In the genomic region with DNA sequence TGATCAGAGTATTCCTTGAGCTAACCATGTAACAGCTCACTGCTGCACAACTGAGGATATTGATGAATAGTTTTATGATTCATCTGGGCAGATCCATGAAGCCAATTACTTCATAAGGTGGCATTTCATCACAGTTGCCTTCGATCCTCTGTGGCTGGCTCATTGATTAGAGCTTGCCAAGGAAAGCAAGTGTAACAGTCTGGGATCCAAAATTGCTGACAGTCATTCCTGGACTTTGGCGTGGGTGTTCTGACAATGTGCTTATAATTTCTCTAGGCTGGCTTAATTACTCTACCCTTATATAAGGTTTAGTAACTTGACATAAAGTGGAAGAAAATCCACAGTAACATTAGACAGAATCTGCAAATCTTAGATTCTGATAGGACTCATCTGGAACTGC, we compare ENCODE assay signal across 26 cellular contexts.
"Had no signal": no experiment of that assay in that cellular context is flagged by ENCODE, and none has a peak within 500 bp of the region (broad histone marks: within the 10 kb centered on the region; RNA-seq: fewer than 3 reads in every experiment).

No MANE protein-coding gene starts in this region.

- H3K4me3 ChIP-seq: ascending aorta, esophagus squamous epithelium, gastroesophageal sphincter had no signal

- FAIRE-seq: colon had no signal

- H3K9me3 ChIP-seq: ascending aorta, esophagus squamous epithelium, gastroesophageal sphincter had no signal

- DNase-seq: activated CD4-positive, alpha-beta memory T cell treated with anti-CD3 and anti-CD28 coated beads for 36 hours; activated CD4-positive, alpha-beta T cell treated with anti-CD3 and anti-CD28 coated beads for 36 hours; activated CD4-positive, alpha-beta T cell treated with anti-CD3 and anti-CD28 coated beads, Interleukin-2, amount 10 ng/mL, durations not matched to agents 24 days and 14 days; activated CD4-positive, CD25-positive, alpha-beta regulatory T cell; activated CD4-positive, CD25-positive, alpha-beta regulatory T cell treated with anti-CD3 and anti-CD28 coated beads, Interleukin-2, amount 50 U/mL, for 72 hours; activated CD8-positive, alpha-beta memory T cell treated with anti-CD3 and anti-CD28 coated beads, Interleukin-2, amount 10 ng/mL, durations not matched to agents 7 days and 5 days; activated CD8-positive, alpha-beta memory T cell treated with anti-CD3 and anti-CD28 coated beads, Interleukin-2, amount 50 U/mL, for 4 hours; activated CD8-positive, alpha-beta T cell treated with anti-CD3 and anti-CD28 coated beads, Interleukin-2, amount 10 ng/mL, durations not matched to agents 7 days and 5 days; activated effector memory CD4-positive, alpha-beta T cell treated with anti-CD3 and anti-CD28 coated beads, Interleukin-2, amount 50 U/mL, for 16 hours; activated naive CD4-positive, alpha-beta T cell treated with anti-CD3 and anti-CD28 coated beads for 36 hours; activated naive CD8-positive, alpha-beta T cell treated with anti-CD3 and anti-CD28 coated beads, Interleukin-2, amount 10 ng/mL, durations not matched to agents 7 days and 5 days; activated T-cell treated with anti-CD3 and anti-CD28 coated beads, Interleukin-2, amount 50 U/mL, for 1 hour; activated T-cell treated with anti-CD3 and anti-CD28 coated beads, Interleukin-2, amount 50 U/mL, for 48 hours; brain microvascular endothelial cell; cortex of kidney; dermis blood vessel endothelial cell; effector CD4-positive, alpha-beta T cell; effector memory CD8-positive, alpha-beta T cell; erythroblast; esophagus squamous epithelium; foreskin melanocyte; T-helper 2 cell had no signal

- ATAC-seq: activated CD4-positive, alpha-beta T cell treated with anti-CD3 and anti-CD28 coated beads for 36 hours; activated CD8-positive, alpha-beta memory T cell treated with anti-CD3 and anti-CD28 coated beads, Interleukin-2, amount 10 ng/mL, durations not matched to agents 7 days and 5 days; activated CD8-positive, alpha-beta T cell treated with anti-CD3 and anti-CD28 coated beads, Interleukin-2, amount 10 ng/mL, durations not matched to agents 7 days and 5 days; activated naive CD4-positive, alpha-beta T cell treated with anti-CD3 and anti-CD28 coated beads, Interleukin-2, amount 50 U/mL, for 72 hours; effector memory CD8-positive, alpha-beta T cell; gastroesophageal sphincter had no signal

- H3K27ac ChIP-seq: ascending aorta, brain microvascular endothelial cell, esophagus squamous epithelium, gastroesophageal sphincter had no signal

- H3K36me3 ChIP-seq: ascending aorta, brain microvascular endothelial cell, esophagus squamous epithelium, gastroesophageal sphincter had no signal

- H3K4me1 ChIP-seq: ascending aorta, esophagus squamous epithelium, gastroesophageal sphincter had no signal

- H3K27me3 ChIP-seq: ascending aorta, brain microvascular endothelial cell, esophagus squamous epithelium had no signal
